ENCODE assay signal across 1 cellular context in the genomic region with DNA sequence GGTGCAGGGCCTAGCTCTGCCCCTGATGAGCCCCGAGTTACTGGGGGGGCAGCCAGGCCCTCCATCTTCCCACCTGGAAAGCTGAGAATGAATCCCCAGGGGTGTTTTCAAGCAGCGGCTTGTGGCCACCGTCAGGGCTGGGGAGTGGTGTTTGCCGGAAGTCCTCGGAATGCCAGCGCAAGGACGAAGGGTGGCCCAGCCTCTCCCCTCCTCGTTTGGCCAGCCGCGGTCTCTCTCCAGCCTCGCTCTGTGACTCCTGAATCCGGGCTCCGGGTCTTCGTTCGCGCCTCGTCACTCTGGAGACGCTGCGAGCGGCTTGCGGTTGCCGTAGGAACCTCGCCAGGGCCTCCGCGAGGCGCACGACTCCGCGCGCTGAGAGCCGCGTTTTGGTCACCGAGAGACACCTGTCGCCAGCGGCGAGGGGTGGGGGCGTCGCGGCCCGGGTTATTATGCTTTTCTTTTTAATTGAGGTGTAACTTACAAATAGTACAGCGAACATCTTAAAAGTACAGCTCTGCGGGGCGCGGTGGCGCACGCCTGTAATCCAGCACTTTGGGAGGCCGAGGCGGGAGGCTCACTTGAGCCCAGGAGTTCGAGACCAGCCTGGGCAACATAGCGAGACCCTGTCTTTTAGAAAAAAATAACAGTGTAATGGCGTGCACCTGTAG.
TF ChIP-seq lines count a peak whose summit lies in the region.

No MANE protein-coding gene starts in this region.

TF ChIP-seq in K562, 482 proteins besides CTCF, POLR2A, EP300 and RAD21 (continues in another document):
- TF ChIP-seq POLR2G (IDR thresholded peaks at IDR 0.05; ENCODE audit: low read depth, low read length): peak; percentile 41
- TF ChIP-seq RBM17 (IDR thresholded peaks at IDR 0.05; ENCODE audit: borderline replicate concordance, low read depth, low read length): no peak
- TF ChIP-seq RBFOX2 (IDR thresholded peaks at IDR 0.05; ENCODE audit: low read depth, low read length): peak; percentile 35; the same call in 1 of the 2 replicates
- TF ChIP-seq, protein P1, sequence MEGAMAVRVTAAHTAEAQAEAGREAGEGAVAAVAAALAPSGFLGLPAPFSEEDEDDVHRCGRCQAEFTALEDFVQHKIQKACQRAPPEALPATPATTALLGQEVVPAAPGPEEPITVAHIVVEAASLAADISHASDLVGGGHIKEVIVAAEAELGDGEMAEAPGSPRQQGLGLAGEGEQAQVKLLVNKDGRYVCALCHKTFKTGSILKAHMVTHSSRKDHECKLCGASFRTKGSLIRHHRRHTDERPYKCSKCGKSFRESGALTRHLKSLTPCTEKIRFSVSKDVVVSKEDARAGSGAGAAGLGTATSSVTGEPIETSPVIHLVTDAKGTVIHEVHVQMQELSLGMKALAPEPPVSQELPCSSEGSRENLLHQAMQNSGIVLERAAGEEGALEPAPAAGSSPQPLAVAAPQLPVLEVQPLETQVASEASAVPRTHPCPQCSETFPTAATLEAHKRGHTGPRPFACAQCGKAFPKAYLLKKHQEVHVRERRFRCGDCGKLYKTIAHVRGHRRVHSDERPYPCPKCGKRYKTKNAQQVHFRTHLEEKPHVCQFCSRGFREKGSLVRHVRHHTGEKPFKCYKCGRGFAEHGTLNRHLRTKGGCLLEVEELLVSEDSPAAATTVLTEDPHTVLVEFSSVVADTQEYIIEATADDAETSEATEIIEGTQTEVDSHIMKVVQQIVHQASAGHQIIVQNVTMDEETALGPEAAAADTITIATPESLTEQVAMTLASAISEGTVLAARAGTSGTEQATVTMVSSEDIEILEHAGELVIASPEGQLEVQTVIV (CRISPR knock-in tag; IDR thresholded peaks at IDR 0.05; ENCODE audit: borderline replicate concordance): no peak
- 0 out of 2 replicates have a peak, but pooled peaks have one; percentile 13 for TF ChIP-seq ZKSCAN1 (IDR thresholded peaks at IDR 0.05; ENCODE audit: low read depth, low read length)
- TF ChIP-seq CSDE1 (IDR thresholded peaks at IDR 0.05): peak in 1 of 2 experiments; percentile 68; a peak in 2 of 4 replicates
- TF ChIP-seq, protein P2, sequence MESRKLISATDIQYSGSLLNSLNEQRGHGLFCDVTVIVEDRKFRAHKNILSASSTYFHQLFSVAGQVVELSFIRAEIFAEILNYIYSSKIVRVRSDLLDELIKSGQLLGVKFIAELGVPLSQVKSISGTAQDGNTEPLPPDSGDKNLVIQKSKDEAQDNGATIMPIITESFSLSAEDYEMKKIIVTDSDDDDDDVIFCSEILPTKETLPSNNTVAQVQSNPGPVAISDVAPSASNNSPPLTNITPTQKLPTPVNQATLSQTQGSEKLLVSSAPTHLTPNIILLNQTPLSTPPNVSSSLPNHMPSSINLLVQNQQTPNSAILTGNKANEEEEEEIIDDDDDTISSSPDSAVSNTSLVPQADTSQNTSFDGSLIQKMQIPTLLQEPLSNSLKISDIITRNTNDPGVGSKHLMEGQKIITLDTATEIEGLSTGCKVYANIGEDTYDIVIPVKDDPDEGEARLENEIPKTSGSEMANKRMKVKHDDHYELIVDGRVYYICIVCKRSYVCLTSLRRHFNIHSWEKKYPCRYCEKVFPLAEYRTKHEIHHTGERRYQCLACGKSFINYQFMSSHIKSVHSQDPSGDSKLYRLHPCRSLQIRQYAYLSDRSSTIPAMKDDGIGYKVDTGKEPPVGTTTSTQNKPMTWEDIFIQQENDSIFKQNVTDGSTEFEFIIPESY (CRISPR knock-in tag; IDR thresholded peaks at IDR 0.05): peak; percentile 50; the same call in 1 of the 2 replicates
- no peak for TF ChIP-seq CBX8 (IDR thresholded peaks at IDR 0.05; ENCODE audit: borderline replicate concordance, extremely low read depth, low read depth, low read length, poor library complexity, severe bottlenecking)
- TF ChIP-seq KDM1A (IDR thresholded peaks at IDR 0.05): peak; percentile 36 to 38; a peak in 1 of 4 replicates
- TF ChIP-seq HOXB6 (CRISPR knock-in tag; IDR thresholded peaks at IDR 0.05; ENCODE audit: borderline replicate concordance): no peak
- 0 out of 2 replicates have a peak, but pooled peaks have one; percentile 10 for TF ChIP-seq DPF2 (IDR thresholded peaks at IDR 0.05)
- TF ChIP-seq, protein P3, sequence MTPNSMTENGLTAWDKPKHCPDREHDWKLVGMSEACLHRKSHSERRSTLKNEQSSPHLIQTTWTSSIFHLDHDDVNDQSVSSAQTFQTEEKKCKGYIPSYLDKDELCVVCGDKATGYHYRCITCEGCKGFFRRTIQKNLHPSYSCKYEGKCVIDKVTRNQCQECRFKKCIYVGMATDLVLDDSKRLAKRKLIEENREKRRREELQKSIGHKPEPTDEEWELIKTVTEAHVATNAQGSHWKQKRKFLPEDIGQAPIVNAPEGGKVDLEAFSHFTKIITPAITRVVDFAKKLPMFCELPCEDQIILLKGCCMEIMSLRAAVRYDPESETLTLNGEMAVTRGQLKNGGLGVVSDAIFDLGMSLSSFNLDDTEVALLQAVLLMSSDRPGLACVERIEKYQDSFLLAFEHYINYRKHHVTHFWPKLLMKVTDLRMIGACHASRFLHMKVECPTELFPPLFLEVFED (CRISPR knock-in tag; conservative IDR thresholded peaks at IDR 0.05): no peak
- TF ChIP-seq RBM22 (IDR thresholded peaks at IDR 0.05; ENCODE audit: low read depth, low read length, poor library complexity, severe bottlenecking): peak; percentile 98
- peak; percentile 44; the same call in 1 of the 2 replicates for TF ChIP-seq HCFC1 (IDR thresholded peaks at IDR 0.05; ENCODE audit: low read depth, low read length)
- peak; percentile 58; the same call in 1 of the 2 replicates for TF ChIP-seq ZNF263 (CRISPR knock-in tag; IDR thresholded peaks at IDR 0.05; ENCODE audit: borderline replicate concordance)
- TF ChIP-seq WHSC1 (IDR thresholded peaks at IDR 0.05; ENCODE audit: low read length): no peak
- TF ChIP-seq FUS (optimal IDR thresholded peaks at IDR 0.05; ENCODE audit: low read depth, low read length): no peak
- no peak for TF ChIP-seq ARID3A (IDR thresholded peaks at IDR 0.05; ENCODE audit: borderline replicate concordance, low read depth, low read length)
- peak; percentile 73 for TF ChIP-seq PKNOX1 (IDR thresholded peaks at IDR 0.05)
- no peak for TF ChIP-seq C11orf30 (IDR thresholded peaks at IDR 0.05; ENCODE audit: low read depth)
- TF ChIP-seq VEZF1 (CRISPR knock-in tag; IDR thresholded peaks at IDR 0.05): peak; percentile 42; the same call in 1 of the 2 replicates
- peak; percentile 48; the same call in 1 of the 2 replicates for TF ChIP-seq MYC (IDR thresholded peaks at IDR 0.05; ENCODE audit: low read depth, low read length)
- no peak for TF ChIP-seq MYC (CRISPR knock-in tag; IDR thresholded peaks at IDR 0.05; ENCODE audit: borderline replicate concordance, low read depth)
- TF ChIP-seq HMGN3 (IDR thresholded peaks at IDR 0.05; ENCODE audit: borderline replicate concordance, extremely low read depth, insufficient read length, low read depth, low read length): peak; percentile 43
- peak; percentile 75 for TF ChIP-seq MXI1 (IDR thresholded peaks at IDR 0.05; ENCODE audit: low read depth, low read length)
- TF ChIP-seq HNRNPLL (IDR thresholded peaks at IDR 0.05; ENCODE audit: low read depth, low read length, poor library complexity, severe bottlenecking): peak; percentile 67
- TF ChIP-seq ATF1 (CRISPR knock-in tag; IDR thresholded peaks at IDR 0.05): no peak
- peak; percentile 53; the same call in 1 of the 2 replicates for TF ChIP-seq ATF1 (tag; IDR thresholded peaks at IDR 0.05)
- peak; percentile 51; the same call in 1 of the 2 replicates for TF ChIP-seq CTBP1 (IDR thresholded peaks at IDR 0.05; ENCODE audit: borderline replicate concordance)
- TF ChIP-seq NEUROD1 (IDR thresholded peaks at IDR 0.05; ENCODE audit: borderline replicate concordance, low read depth, low read length, partially characterized antibody): peak; percentile 98
- TF ChIP-seq PHB (CRISPR knock-in tag; IDR thresholded peaks at IDR 0.05): no peak
- peak; percentile 92 for TF ChIP-seq RFX1 (IDR thresholded peaks at IDR 0.05)
- TF ChIP-seq PHF8 (IDR thresholded peaks at IDR 0.05; ENCODE audit: borderline replicate concordance, low read length): no peak
- TF ChIP-seq SIN3B (IDR thresholded peaks at IDR 0.05; ENCODE audit: low read depth): no peak
- TF ChIP-seq, protein P4, sequence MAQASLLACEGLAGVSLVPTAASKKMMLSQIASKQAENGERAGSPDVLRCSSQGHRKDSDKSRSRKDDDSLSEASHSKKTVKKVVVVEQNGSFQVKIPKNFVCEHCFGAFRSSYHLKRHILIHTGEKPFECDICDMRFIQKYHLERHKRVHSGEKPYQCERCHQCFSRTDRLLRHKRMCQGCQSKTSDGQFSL (CRISPR knock-in tag; IDR thresholded peaks at IDR 0.05): peak; percentile 21; the same call in 1 of the 2 replicates
- TF ChIP-seq, protein P4 (tag; IDR thresholded peaks at IDR 0.05): no peak
- TF ChIP-seq GABPA (tag; conservative IDR thresholded peaks at IDR 0.05; ENCODE audit: low read depth): peak; percentile 14; the same call in 1 of the 2 replicates
- TF ChIP-seq GABPB1 (CRISPR knock-in tag; IDR thresholded peaks at IDR 0.05): peak; percentile 44; the same call in 1 of the 2 replicates
- TF ChIP-seq KDM2B (CRISPR knock-in tag; IDR thresholded peaks at IDR 0.05): 0 out of 2 replicates have a peak, but pooled peaks have one; percentile 39
- TF ChIP-seq CXXC5 (CRISPR knock-in tag; IDR thresholded peaks at IDR 0.05): peak; percentile 76
- peak; percentile 95 for TF ChIP-seq MYNN (IDR thresholded peaks at IDR 0.05)
- peak; percentile 70; the same call in 1 of the 2 replicates for TF ChIP-seq MYNN (CRISPR knock-in tag; IDR thresholded peaks at IDR 0.05)
- no peak for TF ChIP-seq NR4A1 (CRISPR knock-in tag; IDR thresholded peaks at IDR 0.05)
- TF ChIP-seq NR4A1 (tag; IDR thresholded peaks at IDR 0.05): no peak
- TF ChIP-seq NONO (IDR thresholded peaks at IDR 0.05; ENCODE audit: low read depth in 2 of 2, low read length in 1 of 2): peak in 1 of 2 experiments; percentile 73; a peak in 1 of 4 replicates
- TF ChIP-seq CREB1 (IDR thresholded peaks at IDR 0.05): no peak
- TF ChIP-seq CREB1 (CRISPR knock-in tag; IDR thresholded peaks at IDR 0.05): peak; percentile 35; the same call in 1 of the 2 replicates
- peak; percentile 70; the same call in 1 of the 2 replicates for TF ChIP-seq TOE1 (IDR thresholded peaks at IDR 0.05; ENCODE audit: borderline replicate concordance)
- no peak for TF ChIP-seq TOE1 (CRISPR knock-in tag; IDR thresholded peaks at IDR 0.05; ENCODE audit: borderline replicate concordance, low read depth)
- TF ChIP-seq ATF7 (IDR thresholded peaks at IDR 0.05): peak; percentile 80
- peak; percentile 19 to 42; a peak in 2 of 4 replicates for TF ChIP-seq NRF1 (conservative IDR thresholded peaks at IDR 0.05 in 1 of 2, IDR thresholded peaks at IDR 0.05 in 1 of 2)
- TF ChIP-seq FOXO4 (CRISPR knock-in tag; IDR thresholded peaks at IDR 0.05): no peak
- no peak for TF ChIP-seq ILK (tag; IDR thresholded peaks at IDR 0.05; ENCODE audit: borderline replicate concordance, low read depth)
